Comparison of ENCODE assay signal across 15 cellular contexts in the genomic region with DNA sequence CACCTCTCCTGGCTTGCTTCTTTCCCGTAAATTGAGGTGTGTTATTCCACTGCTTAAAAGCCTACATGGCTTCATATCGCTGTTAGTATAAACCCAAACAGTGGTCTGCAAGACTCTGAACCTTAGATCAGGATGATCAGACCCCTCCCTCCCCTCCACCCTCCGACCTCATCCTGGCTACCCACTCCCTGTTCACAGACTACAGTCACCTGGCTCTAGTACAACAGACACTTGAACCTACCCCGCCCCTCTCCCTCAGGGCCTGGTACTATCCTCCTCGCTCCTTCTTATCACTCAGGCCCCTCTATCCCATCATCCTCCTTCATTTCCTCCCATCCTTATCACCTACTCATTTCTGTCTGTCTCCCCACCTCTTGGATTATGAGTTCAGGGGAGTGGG. TPM values are rescaled to one million over a fixed set of nuclear protein-coding genes. Genes with fewer than 3 reads are reported as not detected.
DNase-seq lines count a peak whose midpoint lies in the region; ATAC-seq and TF ChIP-seq lines count a peak whose summit lies in the region.
"Had no signal": no experiment of that assay in that cellular context is flagged by ENCODE, and none has a peak within 500 bp of the region (broad histone marks: within the 10 kb centered on the region; RNA-seq: fewer than 3 reads in every experiment).

No MANE protein-coding gene starts in this region.

- H3K4me3 Mint-ChIP-seq in HFFc6: no peak overlapping the region
- H3K4me3 Mint-ChIP-seq in activated naive CD8-positive, alpha-beta T cell treated with anti-CD3 and anti-CD28 coated beads, Interleukin-2, amount 50 U/mL, for 24 hours: no peak overlapping the region

- H3K36me3 Mint-ChIP-seq in HFFc6 (ENCODE audit: low read depth): no peaks in the 10 kb centered on the region
- H3K36me3 Mint-ChIP-seq in activated naive CD8-positive, alpha-beta T cell treated with anti-CD3 and anti-CD28 coated beads, Interleukin-2, amount 50 U/mL, for 24 hours (ENCODE audit: low read depth): peaks cover 3% of the 10 kb centered on the region
- H3K36me3 Mint-ChIP-seq: naive B cell had no signal

- no peak for TF ChIP-seq CTCF in HFFc6 (IDR thresholded peaks at IDR 0.05)
- TF ChIP-seq CTCF in neutrophil (IDR thresholded peaks at IDR 0.05): no peak
- no peak for TF ChIP-seq CTCF in GM13976 (IDR thresholded peaks at IDR 0.05; ENCODE audit: borderline replicate concordance, control extremely low read depth, extremely low read depth, insufficient read depth, missing control alignments)

- peak; percentile 39 to 46 for DNase-seq in NCI-H187 (lab: John Stamatoyannopoulos, UW)
- DNase-seq in NCI-H187 treated with DMSO at 0.1 percent for 48 hours (lab: John Stamatoyannopoulos, UW): no peak
- DNase-seq in HFFc6: no peak
- DNase-seq in activated naive CD8-positive, alpha-beta T cell treated with anti-CD3 and anti-CD28 coated beads, Interleukin-2, amount 50 U/mL, for 24 hours: no peak
- no peak for DNase-seq in GM13976 (ENCODE audit: low spot score)
- DNase-seq in inferior parietal cortex (ENCODE audit: extremely low spot score): no peak
- DNase-seq: activated CD4-positive, alpha-beta T cell treated with anti-CD3 and anti-CD28 coated beads, Interleukin-2, amount 50 U/mL, for 4 hours; naive B cell; NCI-H226; PC-9; right cardiac atrium had no signal

- no peaks in the 10 kb centered on the region for H3K9me3 ChIP-seq in neutrophil
- H3K9me3 ChIP-seq: esophagus muscularis mucosa had no signal

- peak overlapping the region; percentile 95 for H3K27ac ChIP-seq in neutrophil
- H3K27ac ChIP-seq: esophagus muscularis mucosa, PC-9 had no signal

- no peak overlapping the region for H3K4me3 ChIP-seq in neutrophil (ENCODE audit: low read depth in 1 of 2, low read length in 1 of 2)
- H3K4me3 ChIP-seq: esophagus muscularis mucosa, PC-9 had no signal

- no peaks in the 10 kb centered on the region for H3K27me3 ChIP-seq in neutrophil
- H3K27me3 ChIP-seq: esophagus muscularis mucosa had no signal

- peaks cover 2% of the 10 kb centered on the region; the same call in 1 of the 2 replicates for H3K27me3 Mint-ChIP-seq in HFFc6 (ENCODE audit: insufficient read depth)
- H3K27me3 Mint-ChIP-seq in activated naive CD8-positive, alpha-beta T cell treated with anti-CD3 and anti-CD28 coated beads, Interleukin-2, amount 50 U/mL, for 24 hours: no peaks in the 10 kb centered on the region
- H3K27me3 Mint-ChIP-seq: naive B cell had no signal

- H3K27ac Mint-ChIP-seq in HFFc6: peak overlapping the region; percentile 29; the same call in 1 of the 2 replicates
- H3K27ac Mint-ChIP-seq in activated naive CD8-positive, alpha-beta T cell treated with anti-CD3 and anti-CD28 coated beads, Interleukin-2, amount 50 U/mL, for 24 hours: peak overlapping the region; percentile 96

- ATAC-seq in activated naive CD8-positive, alpha-beta T cell treated with anti-CD3 and anti-CD28 coated beads, Interleukin-2, amount 50 U/mL, for 24 hours: no peak
- ATAC-seq in HG03565 (IDR thresholded peaks at IDR 0.05; ENCODE audit: unreplicated experiment): no peak
- ATAC-seq: left lobe of liver had no signal

- no peaks in the 10 kb centered on the region for H3K9me3 Mint-ChIP-seq in HFFc6
- H3K9me3 Mint-ChIP-seq in activated naive CD8-positive, alpha-beta T cell treated with anti-CD3 and anti-CD28 coated beads, Interleukin-2, amount 50 U/mL, for 24 hours: no peaks in the 10 kb centered on the region
- H3K9me3 Mint-ChIP-seq: naive B cell had no signal

- H3K4me1 Mint-ChIP-seq in HFFc6 (ENCODE audit: low read depth): peaks cover 63% of the 10 kb centered on the region
- H3K4me1 Mint-ChIP-seq in activated naive CD8-positive, alpha-beta T cell treated with anti-CD3 and anti-CD28 coated beads, Interleukin-2, amount 50 U/mL, for 24 hours: peaks cover 89% of the 10 kb centered on the region

- no peaks in the 10 kb centered on the region for H3K36me3 ChIP-seq in neutrophil
- H3K36me3 ChIP-seq: esophagus muscularis mucosa had no signal

- in situ Hi-C loops in GM13976 (cut with MboI; ENCODE audit: low sequenced_read_pairs, unreplicated experiment): no loop called here

- peaks cover 85 to 90% of the 10 kb centered on the region in 2 experiments for H3K4me1 ChIP-seq in neutrophil (ENCODE audit: control insufficient read depth in 1 of 2, insufficient read depth in 1 of 2, low read depth in 1 of 2, low read length in 1 of 2)

RNA-seq across cellular contexts. Expression of a gene that starts 20.1 kb away (rescaled TPM):
- total RNA-seq in HFFc6 (2021; fragmentation: NEBNext Ultra II Directional; extraction: Animal tissue kit (Norgen Biotek cat#: 25700)): 10 to 100 TPM; 15.7 to 20.8 (median 19.2) TPM

Comparison
In these comparisons a context has a peak if more than half of its experiments do, and no peak if none do; other contexts are left out.
1. DNase-seq: peak in NCI-H187 (2 of 2); none in NCI-H187 treated with DMSO at 0.1 percent for 48 hours (single experiment), HFFc6 (single experiment), activated naive CD8-positive, alpha-beta T cell treated with anti-CD3 and anti-CD28 coated beads, Interleukin-2, amount 50 U/mL, for 24 hours (single experiment), GM13976 (single experiment) and inferior parietal cortex (single experiment).